24 cellular contexts compared by ENCODE assay signal in the genomic region with DNA sequence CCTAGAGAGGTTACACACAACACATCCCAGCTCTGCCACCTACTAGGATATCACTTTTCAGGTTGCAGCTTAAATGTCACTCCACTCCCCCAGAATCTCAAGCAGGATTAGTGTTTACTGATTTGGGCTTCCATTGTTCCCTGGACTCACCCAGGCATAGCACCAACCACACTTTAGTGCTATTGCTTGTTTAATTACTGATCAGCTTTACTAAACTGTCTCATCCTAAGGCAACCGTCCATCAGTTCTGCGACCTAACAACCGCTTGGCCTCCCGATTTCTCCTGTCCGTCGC. TPM values are rescaled to one million over a fixed set of nuclear protein-coding genes. Genes with fewer than 3 reads are reported as not detected.
DNase-seq lines count a peak whose midpoint lies in the region; ATAC-seq, FAIRE-seq and TF ChIP-seq lines count a peak whose summit lies in the region.
"Had no signal": no experiment of that assay in that cellular context is flagged by ENCODE, and none has a peak within 500 bp of the region (broad histone marks: within the 10 kb centered on the region; RNA-seq: fewer than 3 reads in every experiment).

No MANE protein-coding gene starts in this region.

- intact Hi-C loops in activated CD8-positive, alpha-beta T cell treated with anti-CD3 and anti-CD28 coated beads for 36 hours (cut with micrococcal nuclease), result no loop called here

- H2AFZ ChIP-seq in astrocyte (ENCODE audit: low read depth, low read length), result no peak overlapping the region

- H3K4me2 ChIP-seq in astrocyte (ENCODE audit: low read length), result no peak overlapping the region

- no peaks in the 10 kb centered on the region for H3K9me3 ChIP-seq in astrocyte (ENCODE audit: insufficient read depth, low read depth, low read length)

- peaks cover 34% of the 10 kb centered on the region for H3K4me1 ChIP-seq in astrocyte (ENCODE audit: insufficient read depth, low read length)

- H3K9ac ChIP-seq in astrocyte (ENCODE audit: low read length), result no peak overlapping the region

- H3K4me1 Mint-ChIP-seq in astrocyte (ENCODE audit: low read depth, unreplicated experiment) (peaks cover 44% of the 10 kb centered on the region), progenitor cell of endocrine pancreas (ENCODE audit: low read depth) (peaks cover 57% of the 10 kb centered on the region)
- no peaks in the 10 kb centered on the region for H3K4me1 Mint-ChIP-seq in activated CD8-positive, alpha-beta T cell treated with anti-CD3 and anti-CD28 coated beads for 36 hours (ENCODE audit: low read depth)
- H3K4me1 Mint-ChIP-seq: activated B cell treated with CpG ODN at 0.5 μM for 24 hours had no signal

- CTCF ChIA-PET in HEK293T (lab: Yijun Ruan, JAX), result interaction anchor here (2.2 kb wide), 1 partner anchor 38 kb away, joined by 9 read pairs; no protein-coding TSS in a partner anchor
- CTCF ChIA-PET in activated CD8-positive, alpha-beta T cell treated with anti-CD3 and anti-CD28 coated beads for 36 hours (lab: Charles Lee), result interaction anchor here (1.1 to 5.3 kb wide), 3 partner anchors 38 to 63 kb away, joined by 4 to 34 read pairs (median 6); no protein-coding TSS in a partner anchor

- peaks cover 28% of the 10 kb centered on the region for H3K79me2 ChIP-seq in astrocyte (ENCODE audit: insufficient read depth, low read length)

- H3K9me3 Mint-ChIP-seq in astrocyte (ENCODE audit: unreplicated experiment) (peaks cover 3% of the 10 kb centered on the region), progenitor cell of endocrine pancreas (ENCODE audit: low read depth) (no peaks in the 10 kb centered on the region)
- no peaks in the 10 kb centered on the region for H3K9me3 Mint-ChIP-seq in activated CD8-positive, alpha-beta T cell treated with anti-CD3 and anti-CD28 coated beads for 36 hours
- H3K9me3 Mint-ChIP-seq: activated T-helper 1 cell treated with anti-CD3 and anti-CD28 coated beads, Interleukin-12 subunit alpha, Interleukin-12 subunit beta, Interleukin-2, Interleukin-4 antibody, amounts not matched to agents 30 ng/mL and 10 ng/mL and 1 ng/mL, durations not matched to agents 14 hours and 24 hours and 36 hours had no signal

- DNase-seq in NCI-H2196 treated with DMSO at 0.1 percent for 48 hours (lab: John Stamatoyannopoulos, UW; ENCODE audit: unreplicated experiment) (peak; percentile 27), NCI-H2196 (lab: John Stamatoyannopoulos, UW; ENCODE audit: unreplicated experiment) (no peak), NCI-H2029 treated with DMSO at 0.1 percent for 48 hours (lab: John Stamatoyannopoulos, UW) (peak; percentile 84), astrocyte (ENCODE audit: low read depth) (no peak), progenitor cell of endocrine pancreas (ENCODE audit: low spot score, unreplicated experiment) (no peak), HEK293T (ENCODE audit: extremely low spot score) (no peak), activated gamma-delta T cell treated with Interleukin-2 at 50 U/mL for 16 hours (no peak)
- no peak for DNase-seq in activated CD8-positive, alpha-beta T cell treated with anti-CD3 and anti-CD28 coated beads for 36 hours
- DNase-seq: ACHN; activated B cell treated with CpG ODN at 0.5 μM for 24 hours; activated CD8-positive, alpha-beta memory T cell treated with anti-CD3 and anti-CD28 coated beads for 24 hours; DMS79; heart left ventricle; NCI-H1694; NCI-H82; occipital lobe; retina; spleen; stimulated activated CD8-positive, alpha-beta memory T cell treated with anti-CD3 and anti-CD28 coated beads, Interleukin-4, amount 100 ng/mL, for 48 hours had no signal

- H3K27ac ChIP-seq in astrocyte (ENCODE audit: low read depth, low read length), result no peak overlapping the region
- H3K27ac ChIP-seq: coronary artery, heart left ventricle, spleen had no signal

- POLR2A ChIA-PET in HEK293T (lab: Yijun Ruan, JAX), result interaction anchor here (1.0 kb wide), 1 partner anchor 17 kb away, joined by 3 read pairs; no protein-coding TSS in a partner anchor
- POLR2A ChIA-PET in activated CD8-positive, alpha-beta T cell treated with anti-CD3 and anti-CD28 coated beads for 36 hours (lab: Charles Lee), result no interaction called here

- no peak overlapping the region for H3K4me3 ChIP-seq in astrocyte (ENCODE audit: insufficient read depth, low read depth, low read length)
- H3K4me3 ChIP-seq: coronary artery, heart left ventricle, spleen had no signal

- H3K4me3 Mint-ChIP-seq in astrocyte (ENCODE audit: unreplicated experiment) (peak overlapping the region; percentile 5), progenitor cell of endocrine pancreas (ENCODE audit: low read depth) (no peak overlapping the region)
- H3K4me3 Mint-ChIP-seq in activated CD8-positive, alpha-beta T cell treated with anti-CD3 and anti-CD28 coated beads for 36 hours, result no peak overlapping the region
- H3K4me3 Mint-ChIP-seq: activated B cell treated with CpG ODN at 0.5 μM for 24 hours; activated naive CD8-positive, alpha-beta T cell; activated T-helper 1 cell treated with anti-CD3 and anti-CD28 coated beads, Interleukin-12 subunit alpha, Interleukin-12 subunit beta, Interleukin-2, Interleukin-4 antibody, amounts not matched to agents 30 ng/mL and 10 ng/mL and 1 ng/mL, durations not matched to agents 14 hours and 24 hours and 36 hours had no signal

- ATAC-seq in activated CD8-positive, alpha-beta T cell treated with anti-CD3 and anti-CD28 coated beads for 36 hours, result no peak
- ATAC-seq: heart left ventricle had no signal

- no peak for TF ChIP-seq CTCF in astrocyte (IDR thresholded peaks at IDR 0.05; ENCODE audit: insufficient read depth, low read depth, low read length)
- no peak for TF ChIP-seq CTCF in progenitor cell of endocrine pancreas (IDR thresholded peaks at IDR 0.05; ENCODE audit: unreplicated experiment)
- TF ChIP-seq CTCF in activated CD8-positive, alpha-beta T cell treated with anti-CD3 and anti-CD28 coated beads for 36 hours (IDR thresholded peaks at IDR 0.05), result no peak

- no peak overlapping the region for H3K27ac Mint-ChIP-seq in astrocyte (ENCODE audit: unreplicated experiment)
- peak overlapping the region; percentile 99 for H3K27ac Mint-ChIP-seq in progenitor cell of endocrine pancreas
- H3K27ac Mint-ChIP-seq in activated CD8-positive, alpha-beta T cell treated with anti-CD3 and anti-CD28 coated beads for 36 hours, result no peak overlapping the region
- H3K27ac Mint-ChIP-seq: activated B cell treated with CpG ODN at 0.5 μM for 24 hours; activated naive CD8-positive, alpha-beta T cell; activated T-helper 1 cell treated with anti-CD3 and anti-CD28 coated beads, Interleukin-12 subunit alpha, Interleukin-12 subunit beta, Interleukin-2, Interleukin-4 antibody, amounts not matched to agents 30 ng/mL and 10 ng/mL and 1 ng/mL, durations not matched to agents 14 hours and 24 hours and 36 hours had no signal

- H3K27me3 ChIP-seq in astrocyte (ENCODE audit: insufficient read depth, low read length), result no peaks in the 10 kb centered on the region
- H3K27me3 ChIP-seq: heart left ventricle had no signal

- no peaks in the 10 kb centered on the region for H4K20me1 ChIP-seq in astrocyte (ENCODE audit: insufficient read depth, low read length)

- no peaks in the 10 kb centered on the region for H3K36me3 ChIP-seq in astrocyte (ENCODE audit: insufficient read depth, low read length)
- H3K36me3 ChIP-seq: heart left ventricle, spleen had no signal

- no peak for FAIRE-seq in astrocyte (lab: Jason Lieb, UNC)

- peaks cover 2% of the 10 kb centered on the region for H3K36me3 Mint-ChIP-seq in astrocyte (ENCODE audit: low read depth, unreplicated experiment)
- peaks cover 2% of the 10 kb centered on the region for H3K36me3 Mint-ChIP-seq in progenitor cell of endocrine pancreas (ENCODE audit: insufficient read depth)
- no peaks in the 10 kb centered on the region for H3K36me3 Mint-ChIP-seq in activated CD8-positive, alpha-beta T cell treated with anti-CD3 and anti-CD28 coated beads for 36 hours (ENCODE audit: low read depth)
- H3K36me3 Mint-ChIP-seq: activated naive CD8-positive, alpha-beta T cell had no signal

- H3K27me3 Mint-ChIP-seq in astrocyte (ENCODE audit: low read depth, unreplicated experiment) (no peaks in the 10 kb centered on the region), progenitor cell of endocrine pancreas (no peaks in the 10 kb centered on the region)
- peaks cover 3% of the 10 kb centered on the region for H3K27me3 Mint-ChIP-seq in activated CD8-positive, alpha-beta T cell treated with anti-CD3 and anti-CD28 coated beads for 36 hours

TF ChIP-seq in HEK293T, 16 proteins besides CTCF, POLR2A, EP300 and RAD21:
- no peak for TF ChIP-seq FOXK2 (IDR thresholded peaks at IDR 0.05)

RNA-seq across cellular contexts. Expression of a gene that starts 6.1 kb away (rescaled TPM):
- total RNA-seq in astrocyte (1,741 and 1,989 TPM in 2 replicates), progenitor cell of endocrine pancreas (608 and 692 TPM in 2 replicates)
- 1 to 10 TPM; 3.4 to 4.9 TPM for total RNA-seq in activated CD8-positive, alpha-beta T cell treated with anti-CD3 and anti-CD28 coated beads for 36 hours

RNA-seq across cellular contexts. Expression of a gene that starts 38.0 kb away (rescaled TPM):
- total RNA-seq in astrocyte (2,321 and 2,570 TPM in 2 replicates), progenitor cell of endocrine pancreas (1,180 and 1,246 TPM in 2 replicates)
- total RNA-seq in activated CD8-positive, alpha-beta T cell treated with anti-CD3 and anti-CD28 coated beads for 36 hours, result under 1 TPM; 0.29 to 0.40 TPM
- total RNA-seq: LHCN-M2, occipital lobe, SK-MEL-5 had no signal

Comparison
In these comparisons a context has a peak if more than half of its experiments do, and no peak if none do; other contexts are left out.
1. DNase-seq: peak in NCI-H2196 treated with DMSO at 0.1 percent for 48 hours (single experiment) and NCI-H2029 treated with DMSO at 0.1 percent for 48 hours (single experiment); none in NCI-H2196 (single experiment), astrocyte (single experiment), progenitor cell of endocrine pancreas (single experiment), HEK293T (single experiment), activated CD8-positive, alpha-beta T cell treated with anti-CD3 and anti-CD28 coated beads for 36 hours (single experiment) and activated gamma-delta T cell treated with Interleukin-2 at 50 U/mL for 16 hours (single experiment).
2. RNA of a gene that starts 6.1 kb away (total RNA-seq): 1,741 to 1,989 TPM in astrocyte and 608 to 692 TPM in progenitor cell of endocrine pancreas; 3.4 to 4.9 TPM in activated CD8-positive, alpha-beta T cell treated with anti-CD3 and anti-CD28 coated beads for 36 hours; every median in the first group is over 100 times any median in the second.
3. RNA of a gene that starts 38.0 kb away (total RNA-seq): 2,321 to 2,570 TPM in astrocyte and 1,180 to 1,246 TPM in progenitor cell of endocrine pancreas; 0.29 to 0.40 TPM in activated CD8-positive, alpha-beta T cell treated with anti-CD3 and anti-CD28 coated beads for 36 hours; every median in the first group is over 100 times any median in the second.